In genomic region chr5:80417973-80418372, GRCh38 we compare ENCODE assay signal across 29 cellular contexts.
"Had no signal": no experiment of that assay in that cellular context is flagged by ENCODE, and none has a peak within 500 bp of the region (broad histone marks: within the 10 kb centered on the region; RNA-seq: fewer than 3 reads in every experiment).

No MANE protein-coding gene starts in this region.

- H3K9me3 ChIP-seq: colonic mucosa, esophagus muscularis mucosa, gastrocnemius medialis had no signal

- H3K9me3 Mint-ChIP-seq: effector memory CD8-positive, alpha-beta T cell had no signal

- H3K4me1 ChIP-seq: colonic mucosa, esophagus muscularis mucosa, esophagus squamous epithelium, foreskin keratinocyte, gastrocnemius medialis, gastroesophageal sphincter, heart left ventricle had no signal

- H3K27me3 Mint-ChIP-seq: dendritic cell treated with granulocyte-macrophage colony-stimulating factor and Interleukin-4, amounts not matched to agents 40 ng/mL and 50 ng/mL, for 4 days; effector memory CD8-positive, alpha-beta T cell had no signal

- FAIRE-seq: colon, endometrium, endothelial cell of umbilical vein, frontal cortex had no signal

- H3K4me3 Mint-ChIP-seq: dendritic cell treated with granulocyte-macrophage colony-stimulating factor and Interleukin-4, amounts not matched to agents 40 ng/mL and 50 ng/mL, for 4 days; effector memory CD8-positive, alpha-beta T cell; endodermal cell had no signal

- H3K4me1 Mint-ChIP-seq: endodermal cell had no signal

- H3K27ac Mint-ChIP-seq: dendritic cell treated with granulocyte-macrophage colony-stimulating factor and Interleukin-4, amounts not matched to agents 40 ng/mL and 50 ng/mL, for 4 days; effector memory CD8-positive, alpha-beta T cell; endodermal cell had no signal

- H3K4me3 ChIP-seq: colonic mucosa, coronary artery, dorsolateral prefrontal cortex, esophagus muscularis mucosa, esophagus squamous epithelium, gastrocnemius medialis, gastroesophageal sphincter, heart left ventricle, heart right ventricle had no signal

- ATAC-seq: effector memory CD8-positive, alpha-beta T cell; esophagus mucosa; foreskin keratinocyte; gastrocnemius medialis; gastroesophageal sphincter; heart left ventricle; heart right ventricle had no signal

- DNase-seq: colonic mucosa; cortex of kidney; dermis blood vessel endothelial cell; dorsolateral prefrontal cortex; effector CD4-positive, alpha-beta T cell; effector CD8-positive, alpha-beta T cell; effector memory CD4-positive, alpha-beta T cell; effector memory CD8-positive, alpha-beta T cell; endodermal cell; erythroblast; esophagus squamous epithelium; foreskin fibroblast; foreskin keratinocyte; foreskin melanocyte; gastrocnemius medialis; glutamatergic neuron; head of caudate nucleus; heart left ventricle; heart right ventricle had no signal

- H3K36me3 ChIP-seq: colonic mucosa, esophagus muscularis mucosa, gastroesophageal sphincter had no signal

- H3K27me3 ChIP-seq: colonic mucosa, dorsolateral prefrontal cortex, esophagus muscularis mucosa, esophagus squamous epithelium, foreskin keratinocyte, gastrocnemius medialis, gastroesophageal sphincter, heart left ventricle, heart right ventricle had no signal

- H3K27ac ChIP-seq: colonic mucosa, coronary artery, epithelial cell of prostate, esophagus muscularis mucosa, esophagus squamous epithelium, foreskin keratinocyte, gastrocnemius medialis, gastroesophageal sphincter, heart left ventricle, heart right ventricle had no signal
